In the genomic region with DNA sequence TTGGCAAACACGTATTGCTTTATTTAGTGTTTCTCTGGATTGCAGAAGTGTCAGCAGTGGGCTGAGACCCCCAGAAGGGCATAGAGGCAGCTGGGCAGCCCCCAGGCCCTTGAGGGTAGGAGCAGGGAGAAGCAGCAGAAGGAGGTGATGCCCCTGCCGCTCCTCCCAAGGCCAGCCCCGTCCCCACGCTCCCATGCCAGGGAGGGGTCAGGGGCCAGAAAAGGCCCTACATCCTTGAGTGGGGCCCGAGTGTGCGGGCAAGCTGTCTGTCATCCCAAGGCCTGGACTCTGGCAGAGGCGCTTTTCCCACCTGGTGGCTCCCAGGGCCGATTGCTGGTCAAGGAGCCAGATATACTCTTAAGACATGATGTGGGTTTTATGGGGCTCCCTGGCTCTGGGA, we compare ENCODE assay signal across 29 cellular contexts.
"Had no signal": no experiment of that assay in that cellular context is flagged by ENCODE, and none has a peak within 500 bp of the region (broad histone marks: within the 10 kb centered on the region; RNA-seq: fewer than 3 reads in every experiment).

No MANE protein-coding gene starts in this region.

- H3K9me3 ChIP-seq: esophagus muscularis mucosa, heart left ventricle, psoas muscle, stomach, thyroid gland had no signal

- H3K4me3 ChIP-seq: esophagus muscularis mucosa, heart left ventricle, lung, psoas muscle, smooth muscle cell, stomach, thyroid gland had no signal

- H3K9me3 Mint-ChIP-seq: activated CD4-positive, alpha-beta T cell treated with anti-CD3 and anti-CD28 coated beads, Interleukin-2, amount 10 ng/mL, durations not matched to agents 24 days and 14 days; activated naive CD8-positive, alpha-beta T cell treated with anti-CD3 and anti-CD28 coated beads, Interleukin-2, amount 50 U/mL, for 24 hours; activated T-cell treated with anti-CD3 and anti-CD28 coated beads, Interleukin-2, amount 50 U/mL, for 24 hours; nephron had no signal

- H3K27ac Mint-ChIP-seq: activated naive CD4-positive, alpha-beta T cell treated with anti-CD3 and anti-CD28 coated beads, Interleukin-2, amount 10 ng/mL, durations not matched to agents 7 days and 5 days; nephron had no signal

- H3K4me1 ChIP-seq: foreskin keratinocyte, parathyroid adenoma had no signal

- H3K79me2 ChIP-seq: parathyroid adenoma had no signal

- ATAC-seq: heart left ventricle, left lobe of liver, psoas muscle had no signal

- H3K27me3 ChIP-seq: esophagus muscularis mucosa, foreskin keratinocyte, heart left ventricle, stomach, thyroid gland had no signal

- H3K4me3 Mint-ChIP-seq: activated CD4-positive, alpha-beta T cell treated with anti-CD3 and anti-CD28 coated beads, Interleukin-2, amount 10 ng/mL, durations not matched to agents 24 days and 14 days; activated naive CD4-positive, alpha-beta T cell treated with anti-CD3 and anti-CD28 coated beads, Interleukin-2, amount 10 ng/mL, durations not matched to agents 7 days and 5 days; activated naive CD8-positive, alpha-beta T cell treated with anti-CD3 and anti-CD28 coated beads, Interleukin-2, amount 50 U/mL, for 24 hours; nephron had no signal

- H3K27ac ChIP-seq: foreskin keratinocyte, parathyroid adenoma, psoas muscle, thyroid gland had no signal

- H3K4me1 Mint-ChIP-seq: nephron had no signal

- H2AFZ ChIP-seq: parathyroid adenoma had no signal

- H3K27me3 Mint-ChIP-seq: stimulated activated memory B cell treated with anti-CD40 and anti-IgM and Interleukin-4, amounts not matched to agents 10 μg/mL and 1 μg/mL and 100 μg/mL, for 72 hours; T-helper 17 cell had no signal

- DNase-seq: activated CD4-positive, alpha-beta memory T cell treated with anti-CD3 and anti-CD28 coated beads for 36 hours; activated CD4-positive, alpha-beta T cell treated with anti-CD3 and anti-CD28 coated beads, Interleukin-2, amount 10 ng/mL, durations not matched to agents 24 days and 14 days; activated CD4-positive, CD25-positive, alpha-beta regulatory T cell treated with anti-CD3 and anti-CD28 coated beads, Interleukin-2, amount 50 U/mL, for 72 hours; activated CD8-positive, alpha-beta memory T cell treated with anti-CD3 and anti-CD28 coated beads, Interleukin-2, amount 50 U/mL, for 4 hours; activated gamma-delta T cell; activated naive CD4-positive, alpha-beta T cell treated with anti-CD3 and anti-CD28 coated beads, Interleukin-2, amount 10 ng/mL, durations not matched to agents 7 days and 5 days; activated naive CD8-positive, alpha-beta T cell treated with anti-CD3 and anti-CD28 coated beads, Interleukin-2, amount 50 U/mL, for 24 hours; activated T-cell treated with anti-CD3 and anti-CD28 coated beads, Interleukin-2, amount 50 U/mL, for 24 hours; cortex of kidney; heart left ventricle; mesendoderm; nucleus accumbens; psoas muscle; stimulated activated CD4-positive, alpha-beta T cell treated with anti-CD3 and anti-CD28 coated beads, Interleukin-1b, Interleukin-23, amount 100 ng/mL, for 48 hours; stimulated activated CD4-positive, alpha-beta T cell treated with anti-CD3 and anti-CD28 coated beads, Interleukin-4, amount 100 ng/mL, for 4 hours; stimulated activated CD8-positive, alpha-beta memory T cell treated with anti-CD3 and anti-CD28 coated beads, Interleukin-4, amount 100 ng/mL, for 48 hours; stomach; T-helper 17 cell; T1000; thyroid gland; WERI-Rb-1 had no signal

- H3K9ac ChIP-seq: parathyroid adenoma had no signal

- H3K4me2 ChIP-seq: smooth muscle cell had no signal
